In genomic region chr16:57042157-57043111, GRCh38 we compare ENCODE assay signal across 8 cellular contexts. TPM values are rescaled to one million over a fixed set of nuclear protein-coding genes. Genes with fewer than 3 reads are reported as not detected.
A peak's percentile ranks its signal among the peaks of the same experiment; 100 is the strongest.
DNase-seq lines count a peak whose midpoint lies in the region; ATAC-seq and TF ChIP-seq lines count a peak whose summit lies in the region.

No MANE protein-coding gene starts in this region.

- intact Hi-C loops in esophagus squamous epithelium (cut with DNase I): loop anchor here (10.0 kb wide), 1 partner anchor 168 kb away; no protein-coding TSS in a partner anchor

- TF ChIP-seq CTCF in esophagus squamous epithelium (IDR thresholded peaks at IDR 0.05): no peak

- H3K4me1 Mint-ChIP-seq in activated CD4-positive, alpha-beta T cell treated with anti-CD3 and anti-CD28 coated beads, Interleukin-2, amount 10 ng/mL, durations not matched to agents 7 days and 5 days: peaks cover 69% of the 10 kb centered on the region
- H3K4me1 Mint-ChIP-seq in stimulated activated naive B cell treated with anti-CD40 and anti-IgM and Interleukin-4, amounts not matched to agents 10 μg/mL and 1 μg/mL and 100 μg/mL, for 72 hours: peaks cover 79 to 97% of the 10 kb centered on the region in 2 donors

- peak; percentile 68 for DNase-seq in activated CD4-positive, alpha-beta T cell treated with anti-CD3 and anti-CD28 coated beads, Interleukin-2, amount 10 ng/mL, durations not matched to agents 7 days and 5 days
- DNase-seq in esophagus squamous epithelium (lab: John Stamatoyannopoulos, UW): no peak
- DNase-seq in stimulated activated naive B cell treated with anti-CD40 and anti-IgM and Interleukin-4, amounts not matched to agents 10 μg/mL and 1 μg/mL and 100 μg/mL, for 72 hours: peak; percentile 85
- DNase-seq in H4 (ENCODE audit: low spot score): no peak
- no peak for DNase-seq in NCI-H146 treated with DMSO at 0.1 percent for 48 hours (lab: John Stamatoyannopoulos, UW; ENCODE audit: unreplicated experiment)
- no peak for DNase-seq in SHP77 (lab: John Stamatoyannopoulos, UW)

- peak overlapping the region; percentile 60 for H3K4me3 Mint-ChIP-seq in activated CD4-positive, alpha-beta T cell treated with anti-CD3 and anti-CD28 coated beads, Interleukin-2, amount 10 ng/mL, durations not matched to agents 7 days and 5 days
- H3K4me3 Mint-ChIP-seq in stimulated activated naive B cell treated with anti-CD40 and anti-IgM and Interleukin-4, amounts not matched to agents 10 μg/mL and 1 μg/mL and 100 μg/mL, for 72 hours: peak overlapping the region; percentile 52 to 67

- ATAC-seq in GM19324 (IDR thresholded peaks at IDR 0.05; ENCODE audit: low FRiP score, unreplicated experiment) (peak; percentile 71), HG03378 (IDR thresholded peaks at IDR 0.05; ENCODE audit: unreplicated experiment) (peak; percentile 69)
- ATAC-seq in stimulated activated naive B cell treated with anti-CD40 and anti-IgM and Interleukin-4, amounts not matched to agents 10 μg/mL and 1 μg/mL and 100 μg/mL, for 72 hours (replicated peaks): peak; percentile 71 to 78

- no peaks in the 10 kb centered on the region for H3K27me3 ChIP-seq in esophagus squamous epithelium

- WGBS in esophagus squamous epithelium, 2 donors: 49 to 53% methylated on average over 12 to 13 of the region's 14 CpGs

- H3K27me3 Mint-ChIP-seq in activated CD4-positive, alpha-beta T cell treated with anti-CD3 and anti-CD28 coated beads, Interleukin-2, amount 10 ng/mL, durations not matched to agents 7 days and 5 days: no peaks in the 10 kb centered on the region
- no peaks in the 10 kb centered on the region for H3K27me3 Mint-ChIP-seq in stimulated activated naive B cell treated with anti-CD40 and anti-IgM and Interleukin-4, amounts not matched to agents 10 μg/mL and 1 μg/mL and 100 μg/mL, for 72 hours

- peak overlapping the region; percentile 97 for H3K27ac Mint-ChIP-seq in activated CD4-positive, alpha-beta T cell treated with anti-CD3 and anti-CD28 coated beads, Interleukin-2, amount 10 ng/mL, durations not matched to agents 7 days and 5 days
- peak overlapping the region; percentile 97 for H3K27ac Mint-ChIP-seq in stimulated activated naive B cell treated with anti-CD40 and anti-IgM and Interleukin-4, amounts not matched to agents 10 μg/mL and 1 μg/mL and 100 μg/mL, for 72 hours

- peaks cover 84% of the 10 kb centered on the region for H3K36me3 Mint-ChIP-seq in activated CD4-positive, alpha-beta T cell treated with anti-CD3 and anti-CD28 coated beads, Interleukin-2, amount 10 ng/mL, durations not matched to agents 7 days and 5 days (ENCODE audit: low read depth)
- H3K36me3 Mint-ChIP-seq in stimulated activated naive B cell treated with anti-CD40 and anti-IgM and Interleukin-4, amounts not matched to agents 10 μg/mL and 1 μg/mL and 100 μg/mL, for 72 hours: peaks cover 59 to 81% of the 10 kb centered on the region in 2 donors

- no peaks in the 10 kb centered on the region for H3K9me3 ChIP-seq in esophagus squamous epithelium

- TF ChIP-seq POLR2A in esophagus squamous epithelium (IDR thresholded peaks at IDR 0.05): no peak

- H3K36me3 ChIP-seq in esophagus squamous epithelium: peaks cover 2 to 79% (median 18%) of the 10 kb centered on the region in 3 donors

- peak overlapping the region in 1 of 4 donors; percentile 23 for H3K4me3 ChIP-seq in esophagus squamous epithelium

- POLR2A ChIA-PET in activated CD4-positive, alpha-beta T cell treated with anti-CD3 and anti-CD28 coated beads, Interleukin-2, amount 10 ng/mL, durations not matched to agents 7 days and 5 days (lab: Charles Lee): interaction anchor here (0.6 to 1.2 kb wide), 2 partner anchors 12 to 53 kb away, joined by 3 to 7 read pairs; partner anchors contain the start of gene NLRC5

- CTCF ChIA-PET in activated CD4-positive, alpha-beta T cell treated with anti-CD3 and anti-CD28 coated beads, Interleukin-2, amount 10 ng/mL, durations not matched to agents 7 days and 5 days (lab: Charles Lee): interaction anchor here (1.0 to 1.6 kb wide), 4 partner anchors 38 to 330 kb away, joined by 3 to 8 read pairs (median 4); no protein-coding TSS in a partner anchor

- peaks cover 4% of the 10 kb centered on the region for H3K9me3 Mint-ChIP-seq in activated CD4-positive, alpha-beta T cell treated with anti-CD3 and anti-CD28 coated beads, Interleukin-2, amount 10 ng/mL, durations not matched to agents 7 days and 5 days
- H3K9me3 Mint-ChIP-seq in stimulated activated naive B cell treated with anti-CD40 and anti-IgM and Interleukin-4, amounts not matched to agents 10 μg/mL and 1 μg/mL and 100 μg/mL, for 72 hours: peaks cover 0 to 4% of the 10 kb centered on the region in 2 donors

- peak overlapping the region in 3 of 4 donors; percentile 2 to 58 (median 46) for H3K27ac ChIP-seq in esophagus squamous epithelium

- peaks cover 4 to 40% (median 14%) of the 10 kb centered on the region in 3 donors for H3K4me1 ChIP-seq in esophagus squamous epithelium

RNA-seq across cellular contexts. Expression of gene CPNE2, which starts 49.9 kb away (rescaled TPM):
- total RNA-seq in activated CD4-positive, alpha-beta T cell treated with anti-CD3 and anti-CD28 coated beads, Interleukin-2, amount 10 ng/mL, durations not matched to agents 7 days and 5 days: 1 to 10 TPM; 3.1 to 3.6 TPM
- 10 to 100 TPM; 12.2 to 21.4 (median 17.8) TPM for total RNA-seq in esophagus squamous epithelium
- 34.5 and 39.2 TPM in 2 replicates for total RNA-seq in H4 (2014; rRNA removed; shearing (Covaris generic))

RNA-seq across cellular contexts. Expression of gene NLRC5, which starts 53.1 kb away (rescaled TPM):
- 100 to 1,000 TPM; 428 to 468 TPM for total RNA-seq in activated CD4-positive, alpha-beta T cell treated with anti-CD3 and anti-CD28 coated beads, Interleukin-2, amount 10 ng/mL, durations not matched to agents 7 days and 5 days
- total RNA-seq in esophagus squamous epithelium: 10 to 100 TPM in 3 of 4 donors, 1 to 10 TPM in 1; 7.7 to 25.2 (median 14.1) TPM
- total RNA-seq in H4 (2014; rRNA removed; shearing (Covaris generic)): 6.6 and 8.4 TPM in 2 replicates

Comparison
In these comparisons a context has a peak if more than half of its experiments do, and no peak if none do; other contexts are left out.
1. DNase-seq: peak in activated CD4-positive, alpha-beta T cell treated with anti-CD3 and anti-CD28 coated beads, Interleukin-2, amount 10 ng/mL, durations not matched to agents 7 days and 5 days (single experiment) and stimulated activated naive B cell treated with anti-CD40 and anti-IgM and Interleukin-4, amounts not matched to agents 10 μg/mL and 1 μg/mL and 100 μg/mL, for 72 hours (single experiment); none in esophagus squamous epithelium (single experiment), H4 (single experiment), NCI-H146 treated with DMSO at 0.1 percent for 48 hours (single experiment) and SHP77 (0 of 2).
2. RNA of gene NLRC5, which starts 53.1 kb away (total RNA-seq): 428 to 468 TPM in activated CD4-positive, alpha-beta T cell treated with anti-CD3 and anti-CD28 coated beads, Interleukin-2, amount 10 ng/mL, durations not matched to agents 7 days and 5 days; 7.7 to 25.2 TPM in esophagus squamous epithelium and 6.6 to 8.4 TPM in H4; every median in the first group is over 10 times any median in the second.
3. Peak in every context shown above with its lines, with median percentiles within 50 percentile points of each other: ATAC-seq.